ENCODE assay signal across 8 cellular contexts in genomic region chr1:18100493-18101063, GRCh38. TPM values are rescaled to one million over a fixed set of nuclear protein-coding genes. Genes with fewer than 3 reads are reported as not detected.
DNase-seq lines count a peak whose midpoint lies in the region; ATAC-seq, FAIRE-seq and TF ChIP-seq lines count a peak whose summit lies in the region.

No MANE protein-coding gene starts in this region.

- no peak overlapping the region for H3K23ac ChIP-seq in neuronal stem cell (ENCODE audit: low read depth, low read length, poor library complexity)

- no peak overlapping the region for H3K9ac ChIP-seq in neuronal stem cell (ENCODE audit: low read depth, low read length, poor library complexity)

- peaks cover 0 to 20% of the 10 kb centered on the region in 2 donors for H3K4me1 ChIP-seq in neuronal stem cell (ENCODE audit: control insufficient read depth in 2 of 2, insufficient read depth in 1 of 2, low read depth in 1 of 2, low read length in 2 of 2)

- TF ChIP-seq POLR2A in H54 (IDR thresholded peaks at IDR 0.05; ENCODE audit: low read depth, low read length), result no peak

- no peak overlapping the region for H2BK5ac ChIP-seq in neuronal stem cell (ENCODE audit: low read length)

- H3K79me1 ChIP-seq in neuronal stem cell (ENCODE audit: low read depth, low read length), result peaks cover 4% of the 10 kb centered on the region

- peaks cover 0 to 7% (median 4%) of the 10 kb centered on the region in 3 experiments for H3K27me3 ChIP-seq in neuronal stem cell (ENCODE audit: control insufficient read depth in 3 of 3, insufficient read depth in 3 of 3, low read depth in 1 of 3, low read length in 3 of 3)

- no peak overlapping the region for H3K14ac ChIP-seq in neuronal stem cell (ENCODE audit: low read length)

- peak; percentile 75 for DNase-seq in CD1c-positive myeloid dendritic cell (ENCODE audit: extremely low spot score)
- DNase-seq in H54 (ENCODE audit: insufficient read length, low spot score), result peak; percentile 62
- peak; percentile 39 for DNase-seq in NCI-H69 (lab: John Stamatoyannopoulos, UW)
- peak; percentile 77 for DNase-seq in activated CD8-positive, alpha-beta memory T cell treated with anti-CD3 and anti-CD28 coated beads, Interleukin-2, amount 50 U/mL, for 48 hours
- DNase-seq in fibroblast of the conjunctiva (ENCODE audit: low read depth), result peak; percentile 30
- DNase-seq in neuronal stem cell (ENCODE audit: low spot score), result peak; percentile 62
- DNase-seq in T1000 (lab: John Stamatoyannopoulos, UW), result no peak

- H3K27ac ChIP-seq in neuronal stem cell (replicated peaks; ENCODE audit: low read length), result no peak overlapping the region

- WGBS in neuronal stem cell (ENCODE audit: extremely low coverage in 2 of 2, insufficient read length in 2 of 2, insufficient replicate concordance in 1 of 2), 2 donors, result no CpG with 5 or more reads among the region's 10 CpGs

- FAIRE-seq in H54 (lab: Jason Lieb, UNC), result no peak

- H3K36me3 ChIP-seq in neuronal stem cell (replicated peaks in 1 of 2; ENCODE audit: control insufficient read depth in 2 of 2, insufficient read depth in 2 of 2, low read length in 2 of 2), result no peaks in the 10 kb centered on the region

- H2BK15ac ChIP-seq in neuronal stem cell (ENCODE audit: low read length), result no peak overlapping the region

- H4K8ac ChIP-seq in neuronal stem cell (ENCODE audit: low read depth, low read length), result no peak overlapping the region

- no peak overlapping the region for H2AK5ac ChIP-seq in neuronal stem cell (ENCODE audit: low read depth, low read length)

- no peak overlapping the region for H4K91ac ChIP-seq in neuronal stem cell (ENCODE audit: low read depth, low read length, poor library complexity)

- H2BK120ac ChIP-seq in neuronal stem cell (ENCODE audit: low read depth, low read length), result no peak overlapping the region

- no peak for ATAC-seq in GM19463 (IDR thresholded peaks at IDR 0.05; ENCODE audit: unreplicated experiment)

- H2AFZ ChIP-seq in neuronal stem cell (ENCODE audit: low read length), result no peak overlapping the region

- H3K4me2 ChIP-seq in neuronal stem cell (ENCODE audit: insufficient read depth, low read length, poor library complexity, severe bottlenecking), result no peak overlapping the region

- H2BK12ac ChIP-seq in neuronal stem cell (ENCODE audit: low read length), result no peak overlapping the region

- H3K9me3 ChIP-seq in neuronal stem cell (replicated peaks in 1 of 2; ENCODE audit: control insufficient read depth in 2 of 2, insufficient read depth in 1 of 2, low read depth in 1 of 2, low read length in 2 of 2), result peaks cover 0 to 2% of the 10 kb centered on the region in 2 donors

- H3K4ac ChIP-seq in neuronal stem cell (ENCODE audit: low read length), result no peak overlapping the region

- H3K4me3 ChIP-seq in neuronal stem cell (ENCODE audit: low read length in 2 of 2), result no peak overlapping the region

- H3K18ac ChIP-seq in neuronal stem cell (ENCODE audit: low read length), result no peak overlapping the region

RNA-seq across cellular contexts. Expression of gene IGSF21, which starts 7.0 kb away (rescaled TPM):
- 5.2 TPM for polyA plus RNA-seq in neuronal stem cell (2013, experiment 1 of 2)
- 5.5 TPM for polyA plus RNA-seq in neuronal stem cell (2013, experiment 2 of 2)
